ENCODE assay signal across 25 cellular contexts in genomic region chr1:207243756-207244408, GRCh38.
DNase-seq lines count a peak whose midpoint lies in the region; ATAC-seq and TF ChIP-seq lines count a peak whose summit lies in the region.
"Had no signal": no experiment of that assay in that cellular context is flagged by ENCODE, and none has a peak within 500 bp of the region (broad histone marks: within the 10 kb centered on the region; RNA-seq: fewer than 3 reads in every experiment).

No MANE protein-coding gene starts in this region.

- H3K9me3 Mint-ChIP-seq in T-helper 2 cell treated with Interferon-gamma antibody and Interleukin-4, amounts not matched to agents 5 μg/mL and 100 μg/mL, for 36 hours: no peaks in the 10 kb centered on the region
- H3K9me3 Mint-ChIP-seq: T-cell had no signal

- no peak overlapping the region for H3K4me3 ChIP-seq in Panc1 (ENCODE audit: low read depth in 2 of 2, low read length in 2 of 2)
- H3K4me3 ChIP-seq: breast epithelium, esophagus muscularis mucosa, Peyer's patch, transverse colon had no signal

- TF ChIP-seq CTCF in Panc1 (IDR thresholded peaks at IDR 0.05): no peak

- H3K4me1 Mint-ChIP-seq in T-helper 2 cell treated with Interferon-gamma antibody and Interleukin-4, amounts not matched to agents 5 μg/mL and 100 μg/mL, for 36 hours (ENCODE audit: low read depth): peaks cover 5% of the 10 kb centered on the region

- no peak overlapping the region for H3K4me3 Mint-ChIP-seq in T-helper 2 cell treated with Interferon-gamma antibody and Interleukin-4, amounts not matched to agents 5 μg/mL and 100 μg/mL, for 36 hours
- H3K4me3 Mint-ChIP-seq: T-cell had no signal

- no peaks in the 10 kb centered on the region for H3K36me3 Mint-ChIP-seq in T-helper 2 cell treated with Interferon-gamma antibody and Interleukin-4, amounts not matched to agents 5 μg/mL and 100 μg/mL, for 36 hours (ENCODE audit: low read depth)
- H3K36me3 Mint-ChIP-seq: T-cell had no signal

- POLR2A ChIA-PET in Panc1 (lab: Charles Lee): no interaction called here

- in situ Hi-C loops in Panc1 (cut with HindIII; ENCODE audit: low pct_unique_long_range_greater_than_20kb, low sequenced_read_pairs): no loop called here

- H3K36me3 ChIP-seq in Panc1 (ENCODE audit: control insufficient read depth, insufficient read depth, low read length): no peaks in the 10 kb centered on the region
- H3K36me3 ChIP-seq: BE2C, breast epithelium, esophagus muscularis mucosa, Peyer's patch, transverse colon had no signal

- H3K27me3 Mint-ChIP-seq in T-helper 2 cell treated with Interferon-gamma antibody and Interleukin-4, amounts not matched to agents 5 μg/mL and 100 μg/mL, for 36 hours (ENCODE audit: low read depth): peaks cover 14% of the 10 kb centered on the region

- ATAC-seq in Panc1 (peak; percentile 71), HG02571 (IDR thresholded peaks at IDR 0.05; ENCODE audit: unreplicated experiment) (no peak), GM19467 (IDR thresholded peaks at IDR 0.05; ENCODE audit: unreplicated experiment) (no peak), HG03025 (IDR thresholded peaks at IDR 0.05; ENCODE audit: low FRiP score, unreplicated experiment) (no peak)
- ATAC-seq: T-cell had no signal

- no peak for DNase-seq in T-helper 2 cell treated with Interferon-gamma antibody and Interleukin-4, amounts not matched to agents 5 μg/mL and 100 μg/mL, for 36 hours (ENCODE audit: low spot score)
- DNase-seq in T-helper 2 cell (no peak), Panc1 (ENCODE audit: low read depth, low spot score) (no peak), fibroblast of gingiva (ENCODE audit: low read depth) (peak; percentile 28), stromal cell of bone marrow (ENCODE audit: low read depth) (peak; percentile 28)
- DNase-seq: activated gamma-delta T cell treated with Interleukin-2 at 50 U/mL for 16 hours; activated T-cell treated with anti-CD3 and anti-CD28 coated beads, Interleukin-2, amount 50 U/mL, for 1 hour; BE2C; DMS79 treated with DMSO at 0.1 percent for 48 hours; KBM-7; NCI-H1436 treated with DMSO at 0.1 percent for 48 hours; NCI-H2107; NCI-H510A treated with DMSO at 0.1 percent for 48 hours; NK-92 treated with Interleukin-12 subunit alpha and Interleukin-12 subunit beta, amount 100 ng/mL, for 24 hours; Peyer's patch; SIG-M5; T-cell; transverse colon had no signal

- BruUV-seq in Panc1 (replicated peaks; lab: Mats Ljungman, UMichigan): no TSS peak

- H3K27ac ChIP-seq in Panc1 (ENCODE audit: low read length): peak overlapping the region; percentile 29; the same call in 1 of the 2 replicates
- H3K27ac ChIP-seq: 22Rv1, breast epithelium, esophagus muscularis mucosa, Peyer's patch, transverse colon had no signal

- H3K27ac Mint-ChIP-seq in T-helper 2 cell treated with Interferon-gamma antibody and Interleukin-4, amounts not matched to agents 5 μg/mL and 100 μg/mL, for 36 hours: peak overlapping the region; percentile 7
- H3K27ac Mint-ChIP-seq: progenitor cell of endocrine pancreas, T-cell had no signal

- intact Hi-C loops in Panc1 (cut with micrococcal nuclease; ENCODE audit: unreplicated experiment): no loop called here

- H3K27me3 ChIP-seq in Panc1 (ENCODE audit: control insufficient read depth, insufficient read depth, low read length): no peaks in the 10 kb centered on the region
- H3K27me3 ChIP-seq: breast epithelium, esophagus muscularis mucosa, Peyer's patch, transverse colon had no signal

- CTCF ChIA-PET in Panc1 (lab: Charles Lee): no interaction called here

- no peaks in the 10 kb centered on the region for H3K9me3 ChIP-seq in Panc1 (ENCODE audit: control insufficient read depth, insufficient read depth, low read depth, low read length)
- H3K9me3 ChIP-seq: BE2C, breast epithelium, esophagus muscularis mucosa, Peyer's patch, transverse colon had no signal

- peaks cover 4% of the 10 kb centered on the region for H3K4me1 ChIP-seq in Panc1 (ENCODE audit: control insufficient read depth, insufficient read depth, low read length)
- H3K4me1 ChIP-seq: BE2C had no signal

Comparison
In these comparisons a context has a peak if more than half of its experiments do, and no peak if none do; other contexts are left out.
1. DNase-seq: peak in fibroblast of gingiva (single experiment) and stromal cell of bone marrow (single experiment); none in T-helper 2 cell treated with Interferon-gamma antibody and Interleukin-4, amounts not matched to agents 5 μg/mL and 100 μg/mL, for 36 hours (single experiment), T-helper 2 cell (0 of 5) and Panc1 (single experiment).